Comparison of ENCODE assay signal across 8 cellular contexts in genomic region chr10:43137701-43137970, GRCh38. TPM values are rescaled to one million over a fixed set of nuclear protein-coding genes. Genes with fewer than 3 reads are reported as not detected.
A peak's percentile ranks its signal among the peaks of the same experiment; 100 is the strongest.
DNase-seq lines count a peak whose midpoint lies in the region; ATAC-seq, FAIRE-seq and TF ChIP-seq lines count a peak whose summit lies in the region.

No MANE protein-coding gene starts in this region.

- peak overlapping the region; percentile 98 for H3K4me3 Mint-ChIP-seq in astrocyte (ENCODE audit: unreplicated experiment)

- DNase-seq in GM12864 (ENCODE audit: low read depth): no peak
- peak; percentile 65 for DNase-seq in NCI-H69 (lab: John Stamatoyannopoulos, UW)
- DNase-seq in astrocyte (ENCODE audit: low read depth): peak; percentile 61
- peak; percentile 81 for DNase-seq in hepatic stellate cell (ENCODE audit: low spot score)
- DNase-seq in posterior vena cava (ENCODE audit: low spot score): peak; percentile 86
- no peak for DNase-seq in AML-193 (lab: John Stamatoyannopoulos, UW)

- no peaks in the 10 kb centered on the region for H3K27me3 Mint-ChIP-seq in astrocyte (ENCODE audit: low read depth, unreplicated experiment)

- H3K27me3 ChIP-seq in astrocyte (ENCODE audit: insufficient read depth, low read length): peaks cover 4% of the 10 kb centered on the region

- no peaks in the 10 kb centered on the region for H3K9me3 Mint-ChIP-seq in astrocyte (ENCODE audit: unreplicated experiment)

- FAIRE-seq in astrocyte (lab: Jason Lieb, UNC): no peak

- no peaks in the 10 kb centered on the region for H3K36me3 ChIP-seq in astrocyte (ENCODE audit: insufficient read depth, low read length)

- peaks cover 5% of the 10 kb centered on the region for H3K36me3 Mint-ChIP-seq in astrocyte (ENCODE audit: low read depth, unreplicated experiment)

- no peaks in the 10 kb centered on the region for H3K9me3 ChIP-seq in astrocyte (ENCODE audit: insufficient read depth, low read depth, low read length)

- peak overlapping the region; percentile 90 for H3K27ac ChIP-seq in astrocyte (ENCODE audit: low read depth, low read length)

- peak; percentile 21 for ATAC-seq in HG02588 (IDR thresholded peaks at IDR 0.05; ENCODE audit: unreplicated experiment)
- no peak for ATAC-seq in GM19351 (IDR thresholded peaks at IDR 0.05; ENCODE audit: unreplicated experiment)

- TF ChIP-seq CTCF in GM12864 (IDR thresholded peaks at IDR 0.05; ENCODE audit: low read depth, low read length, missing control alignments): no peak
- no peak for TF ChIP-seq CTCF in astrocyte (IDR thresholded peaks at IDR 0.05; ENCODE audit: insufficient read depth, low read depth, low read length)

- H3K4me2 ChIP-seq in astrocyte (ENCODE audit: low read length): peak overlapping the region; percentile 94

- intact Hi-C loops in posterior vena cava (cut with DNase I): no loop called here

- H3K4me1 Mint-ChIP-seq in astrocyte (ENCODE audit: low read depth, unreplicated experiment): peaks cover 20% of the 10 kb centered on the region

- peaks cover 44% of the 10 kb centered on the region for H3K79me2 ChIP-seq in astrocyte (ENCODE audit: insufficient read depth, low read length)

- peaks cover 5% of the 10 kb centered on the region for H3K4me1 ChIP-seq in astrocyte (ENCODE audit: insufficient read depth, low read length)

- peak overlapping the region; percentile 93 for H3K9ac ChIP-seq in astrocyte (ENCODE audit: low read length)

- H3K4me3 ChIP-seq in GM12864 (ENCODE audit: low read depth, low read length): peak overlapping the region; percentile 94
- H3K4me3 ChIP-seq in astrocyte (ENCODE audit: insufficient read depth, low read depth, low read length): peak overlapping the region; percentile 99

- H2AFZ ChIP-seq in astrocyte (ENCODE audit: low read depth, low read length): peak overlapping the region; percentile 88

- H3K27ac Mint-ChIP-seq in astrocyte (ENCODE audit: unreplicated experiment): peak overlapping the region; percentile 99

- H4K20me1 ChIP-seq in astrocyte (ENCODE audit: insufficient read depth, low read length): peaks cover 33% of the 10 kb centered on the region

RNA-seq across cellular contexts. Expression of gene CSGALNACT2, which starts 0.6 kb away (rescaled TPM):
- total RNA-seq in astrocyte: 28.5 and 30.9 TPM in 2 replicates
- total RNA-seq in posterior vena cava: 10 to 100 TPM; 31.1 to 31.8 TPM

Comparison
In these comparisons a context has a peak if more than half of its experiments do, and no peak if none do; other contexts are left out.
1. DNase-seq: peak in NCI-H69 (single experiment), astrocyte (single experiment), hepatic stellate cell (single experiment) and posterior vena cava (single experiment); none in GM12864 (single experiment) and AML-193 (0 of 2).